Comparison of ENCODE assay signal across 13 cellular contexts in the genomic region with DNA sequence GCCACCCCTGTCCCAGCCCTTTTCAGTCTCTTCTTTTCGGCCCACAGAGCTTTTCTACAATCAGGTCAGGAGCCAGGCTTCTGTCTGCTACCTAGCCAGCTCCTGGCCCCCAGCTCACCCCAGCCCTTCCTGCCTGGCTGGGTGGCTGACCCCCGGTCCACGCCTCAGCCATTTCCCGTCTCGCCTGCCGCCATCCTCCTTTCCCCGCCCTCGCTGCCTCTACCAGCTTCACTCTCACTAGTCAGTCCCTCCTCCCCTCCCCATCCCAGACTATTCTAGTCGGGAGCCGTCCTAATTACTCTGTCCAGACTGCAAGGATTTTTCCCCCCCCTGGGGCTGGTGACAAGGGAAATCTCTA. TPM values are rescaled to one million over a fixed set of nuclear protein-coding genes. Genes with fewer than 3 reads are reported as not detected.
A peak's percentile ranks its signal among the peaks of the same experiment; 100 is the strongest.
DNase-seq lines count a peak whose midpoint lies in the region; ATAC-seq, FAIRE-seq and TF ChIP-seq lines count a peak whose summit lies in the region.
"Had no signal": no experiment of that assay in that cellular context is flagged by ENCODE, and none has a peak within 500 bp of the region (broad histone marks: within the 10 kb centered on the region; RNA-seq: fewer than 3 reads in every experiment).

No MANE protein-coding gene starts in this region.

- H3K27ac ChIP-seq in A673 (ENCODE audit: low read depth, low read length, poor library complexity, severe bottlenecking): no peak overlapping the region
- H3K27ac ChIP-seq in GM23248: no peak overlapping the region
- H3K27ac ChIP-seq in H1 (ENCODE audit: low read depth, low read length): no peak overlapping the region

- H4K20me1 ChIP-seq in GM23248 (ENCODE audit: insufficient read depth) (no peaks in the 10 kb centered on the region), H1 (replicated peaks in 1 of 2; ENCODE audit: control insufficient read depth in 1 of 2, insufficient read depth in 2 of 2, low read length in 2 of 2) (peaks cover 4 to 9% of the 10 kb centered on the region in 2 experiments)

- no peak overlapping the region for H3K56ac ChIP-seq in H1 (replicated peaks; ENCODE audit: insufficient read length, low read depth, low read length)

- H2BK5ac ChIP-seq in H1 (ENCODE audit: low read depth, low read length): no peak overlapping the region

- H4K8ac ChIP-seq in H1 (ENCODE audit: extremely low read depth, insufficient read depth, low read length): no peak overlapping the region

- H3K27me3 Mint-ChIP-seq in naive thymus-derived CD8-positive, alpha-beta T cell: peaks cover 20 to 62% (median 40%) of the 10 kb centered on the region in 5 donors

- H3K23ac ChIP-seq in H1 (ENCODE audit: insufficient read length): no peak overlapping the region

- H3K79me1 ChIP-seq in H1 (ENCODE audit: low read depth, low read length): no peaks in the 10 kb centered on the region

- CTCF ChIA-PET in A673 (lab: Charles Lee) (interaction anchor here (1.5 kb wide), 1 partner anchor 30 kb away, joined by 5 read pairs; no protein-coding TSS in a partner anchor), H1 (lab: Charles Lee; ENCODE audit: partially characterized antibody) (interaction anchor here (0.6 to 11.2 kb wide), 14 partner anchors 8 to 278 kb away, joined by 3 to 178 read pairs (median 10); a partner anchor contains a TSS)

- peaks cover 0 to 2% (median 0%) of the 10 kb centered on the region in 9 donors for H3K9me3 Mint-ChIP-seq in naive thymus-derived CD8-positive, alpha-beta T cell

- intact Hi-C loops in A673 (cut with micrococcal nuclease; ENCODE audit: unreplicated experiment): no loop called here

- H2BK15ac ChIP-seq in H1 (ENCODE audit: low read length): no peak overlapping the region

- TF ChIP-seq RAD21 in H1 (IDR thresholded peaks at IDR 0.05 in 1 of 2, conservative IDR thresholded peaks at IDR 0.05 in 1 of 2; ENCODE audit: low read depth in 2 of 2, low read length in 2 of 2): no peak

- H3K9ac ChIP-seq in GM23248: no peak overlapping the region
- no peak overlapping the region; a peak in 1 of 7 replicates for H3K9ac ChIP-seq in H1 (replicated peaks in 1 of 4; ENCODE audit: extremely low read depth in 1 of 4, low read depth in 3 of 4, low read length in 3 of 4)

- peak overlapping the region; percentile 10 for H3K4me3 ChIP-seq in A673 (ENCODE audit: low read depth, low read length, poor library complexity, severe bottlenecking)
- 0 out of 2 replicates have a peak overlapping the region, but pooled peaks have one; percentile 11 for H3K4me3 ChIP-seq in GM23248
- H3K4me3 ChIP-seq in H1 (ENCODE audit: extremely low read depth in 1 of 4, insufficient read depth in 2 of 4, low read depth in 3 of 4, low read length in 4 of 4): peak overlapping the region; percentile 13 to 54 (median 40); a peak in 7 of 8 replicates

- H2AK5ac ChIP-seq in H1 (ENCODE audit: low read depth, low read length): no peak overlapping the region

- H2BK20ac ChIP-seq in H1 (ENCODE audit: low read length): no peak overlapping the region

- POLR2A ChIA-PET in A673 (lab: Charles Lee; ENCODE audit: low non-redundant PET): no interaction called here
- POLR2A ChIA-PET in H1 (lab: Charles Lee; ENCODE audit: partially characterized antibody): interaction anchor here (1.1 to 6.4 kb wide), 10 partner anchors 10 to 37 kb away, joined by 3 to 66 read pairs (median 7); a partner anchor contains a TSS
- POLR2A ChIA-PET in naive thymus-derived CD8-positive, alpha-beta T cell (lab: Charles Lee): interaction anchor here (1.1 to 5.2 kb wide), 6 partner anchors 11 to 95 kb away, joined by 3 to 27 read pairs (median 6); a partner anchor contains a TSS

- H3F3A ChIP-seq in GM23248 (ENCODE audit: insufficient read depth): peaks cover 16% of the 10 kb centered on the region; the same call in 1 of the 2 replicates

- peaks cover 0 to 33% (median 4%) of the 10 kb centered on the region in 3 donors for H3K36me3 Mint-ChIP-seq in naive thymus-derived CD8-positive, alpha-beta T cell

- H2BK120ac ChIP-seq in H1 (replicated peaks; ENCODE audit: low read depth, low read length): no peak overlapping the region

- no peak overlapping the region for H4K5ac ChIP-seq in H1 (ENCODE audit: insufficient read length, low read depth, low read length)

- no peaks in the 10 kb centered on the region for H3K9me3 ChIP-seq in A673 (ENCODE audit: low read depth, low read length, poor library complexity, severe bottlenecking)
- H3K9me3 ChIP-seq in GM23248 (ENCODE audit: low read depth): no peaks in the 10 kb centered on the region
- no peaks in the 10 kb centered on the region; a peak in 1 of 4 replicates for H3K9me3 ChIP-seq in H1 (ENCODE audit: insufficient read depth in 2 of 2, low read depth in 1 of 2, low read length in 1 of 2)

- H2BK12ac ChIP-seq in H1 (ENCODE audit: low read depth, low read length): no peak overlapping the region

- peaks cover 10% of the 10 kb centered on the region for H3K23me2 ChIP-seq in H1 (ENCODE audit: low read depth, low read length)

- peaks cover 20 to 57% (median 47%) of the 10 kb centered on the region in 4 donors for H3K4me1 Mint-ChIP-seq in naive thymus-derived CD8-positive, alpha-beta T cell

- H3K4me1 ChIP-seq in A673 (ENCODE audit: insufficient read depth, low read length, poor library complexity, severe bottlenecking): peaks cover 9% of the 10 kb centered on the region
- H3K4me1 ChIP-seq in GM23248 (ENCODE audit: insufficient read depth): peaks cover 14% of the 10 kb centered on the region; the same call in 1 of the 2 replicates
- H3K4me1 ChIP-seq in H1 (replicated peaks in 1 of 4; ENCODE audit: control insufficient read depth in 3 of 4, insufficient read depth in 4 of 4, low read length in 3 of 4): peaks cover 0 to 43% (median 18%) of the 10 kb centered on the region in 4 experiments; a peak in 6 of 7 replicates

- H3K79me2 ChIP-seq in GM23248 (ENCODE audit: insufficient read depth): no peaks in the 10 kb centered on the region
- no peaks in the 10 kb centered on the region for H3K79me2 ChIP-seq in H1 (ENCODE audit: control insufficient read depth in 1 of 2, insufficient read depth in 2 of 2, low read length in 2 of 2)

- no peak for TF ChIP-seq POLR2A in H1 (IDR thresholded peaks at IDR 0.05; ENCODE audit: control extremely low read depth in 1 of 2, low read depth in 2 of 2, low read length in 2 of 2)

- DNase-seq in A673 (ENCODE audit: low spot score) (no peak), GM23248 (no peak), H1 (ENCODE audit: low read depth in 1 of 2, low spot score in 2 of 2) (peak in 1 of 2 experiments; percentile 61), epidermal melanocyte (ENCODE audit: insufficient read length, low spot score) (no peak), HK-2 (ENCODE audit: unreplicated experiment) (no peak)
- no peak for DNase-seq in naive thymus-derived CD8-positive, alpha-beta T cell
- no peak for DNase-seq in activated CD4-positive, CD25-positive, alpha-beta regulatory T cell treated with anti-CD3 and anti-CD28 coated beads, Interleukin-2, amount 50 U/mL, for 72 hours
- DNase-seq: activated naive CD4-positive, alpha-beta T cell treated with anti-CD3 and anti-CD28 coated beads, Interleukin-2, amount 50 U/mL, for 16 hours; erythroblast; midbrain; stimulated activated CD4-positive, alpha-beta T cell treated with anti-CD3 and anti-CD28 coated beads, Interleukin-4, amount 100 ng/mL, for 24 hours had no signal

- FAIRE-seq in H1 (lab: Jason Lieb, UNC): no peak
- FAIRE-seq: HTR-8/SVneo had no signal

- H3K27ac Mint-ChIP-seq in naive thymus-derived CD8-positive, alpha-beta T cell: peak overlapping the region in 2 of 10 donors; percentile 25 to 47

- no peak for TF ChIP-seq CTCF in A673 (conservative IDR thresholded peaks at IDR 0.05; ENCODE audit: low read depth, low read length)
- TF ChIP-seq CTCF in H1 (IDR thresholded peaks at IDR 0.05; ENCODE audit: control extremely low read depth in 1 of 3, insufficient read depth in 1 of 3, low read depth in 1 of 3, low read length in 3 of 3): no peak

- H3K36me3 ChIP-seq in A673 (ENCODE audit: insufficient read depth, low read length, poor library complexity, severe bottlenecking): peaks cover 5% of the 10 kb centered on the region
- peaks cover 3% of the 10 kb centered on the region; the same call in 1 of the 2 replicates for H3K36me3 ChIP-seq in GM23248 (ENCODE audit: low read depth)
- H3K36me3 ChIP-seq in H1 (ENCODE audit: control insufficient read depth in 2 of 4, insufficient read depth in 4 of 4, low read length in 3 of 4): peaks cover 2 to 10% (median 4%) of the 10 kb centered on the region in 4 experiments; a peak in 4 of 8 replicates

- H2AFZ ChIP-seq in GM23248 (no peak overlapping the region), H1 (ENCODE audit: low read length) (no peak overlapping the region)

- BruUV-seq in A673 (replicated peaks; lab: Mats Ljungman, UMichigan): no TSS peak

- no peak overlapping the region for H3K4ac ChIP-seq in H1 (replicated peaks; ENCODE audit: insufficient read length, low read depth, low read length)

- no peaks in the 10 kb centered on the region for H3K9me2 ChIP-seq in GM23248 (ENCODE audit: insufficient read depth)

- H3K4me2 ChIP-seq in GM23248 (ENCODE audit: unreplicated experiment): peak overlapping the region; percentile 37
- H3K4me2 ChIP-seq in H1 (ENCODE audit: insufficient read depth in 1 of 2, low read depth in 2 of 2, low read length in 2 of 2): peak overlapping the region; percentile 71 to 89

- no peak overlapping the region for H3K14ac ChIP-seq in H1 (ENCODE audit: insufficient read length)

- H3K27me3 ChIP-seq in A673 (replicated peaks; ENCODE audit: insufficient read depth, low read depth, low read length, poor library complexity): peaks cover 67% of the 10 kb centered on the region
- H3K27me3 ChIP-seq in GM23248 (replicated peaks; ENCODE audit: insufficient read depth): peaks cover 19% of the 10 kb centered on the region
- H3K27me3 ChIP-seq in H1 (replicated peaks in 1 of 4; ENCODE audit: control insufficient read depth in 3 of 4, extremely low read depth in 1 of 4, insufficient read depth in 3 of 4, low read length in 3 of 4): peaks cover 51 to 67% (median 66%) of the 10 kb centered on the region in 4 experiments

- ATAC-seq in naive thymus-derived CD8-positive, alpha-beta T cell: no peak
- no peak for ATAC-seq in HG03469 (IDR thresholded peaks at IDR 0.05; ENCODE audit: unreplicated experiment)

- H4K91ac ChIP-seq in H1 (replicated peaks; ENCODE audit: insufficient read length, low read length): no peak overlapping the region

- TF ChIP-seq EP300 in H1 (IDR thresholded peaks at IDR 0.05; ENCODE audit: borderline replicate concordance in 1 of 2, low read depth in 2 of 2, low read length in 2 of 2): no peak

- no peak overlapping the region for H3K18ac ChIP-seq in H1 (ENCODE audit: extremely low read depth, low read length)

- WGBS in GM23248 (ENCODE audit: low coverage in 1 of 2, low lambda C conversion rate in 2 of 2, missing lambda C conversion rate in 2 of 2), 2 experiments: 10 to 11% methylated on average over 8 to 10 of the region's 10 CpGs
- 20% methylated on average over 10 of the region's 10 CpGs; no CpG with 5 or more reads in 1 of the 2 experiments for WGBS in H1 (ENCODE audit: extremely low coverage in 1 of 2, insufficient coverage in 1 of 2, insufficient read length in 1 of 2, insufficient replicate concordance in 2 of 2, low coverage in 1 of 2, low lambda C conversion rate in 2 of 2, missing lambda C conversion rate in 1 of 2), 2 experiments

- in situ Hi-C loops in GM23248 (cut with MboI): loop anchor here (10.0 kb wide), 1 partner anchor 141 kb away; no protein-coding TSS in a partner anchor

- peak overlapping the region in 9 of 10 donors; percentile 6 to 51 (median 36) for H3K4me3 Mint-ChIP-seq in naive thymus-derived CD8-positive, alpha-beta T cell

RNA-seq across cellular contexts. Expression of a gene that starts 0.9 kb away (rescaled TPM):
- total RNA-seq in A673 (2021): 0.22 and 0.39 TPM in 2 replicates
- not detected in 2 replicates for total RNA-seq in GM23248 (2014; rRNA removed; shearing (Covaris generic))
- polyA plus RNA-seq in GM23248 (2016; fragmentation: Nextera tagmentation; extraction: Ambion mirVana) (not detected in 2 replicates), H1 (2011; rRNA removed) (0.03 and 0.09 TPM in 2 replicates)
- 0.11 and 0.13 TPM in 2 replicates for total RNA-seq in H1 (2021; fragmentation: NEBNext Ultra II Directional; extraction: Animal tissue kit (Norgen Biotek cat#: 25700))
- 0.03 TPM for polyA plus RNA-seq in H1 (2011; cell fraction: cytosol; rRNA removed)
- 0.16 TPM for polyA plus RNA-seq in H1 (2011; cell fraction: nucleus; rRNA removed)
- 0.04 to 0.09 TPM (median 0.05 TPM) in 4 replicates for polyA plus RNA-seq in H1 (2012, experiment 1 of 2)
- not detected for polyA plus RNA-seq in H1 (2012, experiment 2 of 2)
- polyA plus RNA-seq in H1 (2013, experiment 1 of 2): 0.04 TPM
- polyA plus RNA-seq in H1 (2013, experiment 2 of 2): 0.06 TPM
- not detected in 2 replicates for polyA minus RNA-seq in H1 (2011; rRNA and poly(A)+ RNA removed)
- polyA minus RNA-seq in H1 (2011; cell fraction: cytosol; rRNA and poly(A)+ RNA removed): not detected
- not detected for polyA minus RNA-seq in H1 (2011; cell fraction: nucleus; rRNA and poly(A)+ RNA removed)
- total RNA-seq in naive thymus-derived CD8-positive, alpha-beta T cell: under 1 TPM; 0.27 to 0.47 TPM
- polyA plus RNA-seq in naive thymus-derived CD8-positive, alpha-beta T cell: not detected

RNA-seq across cellular contexts. Expression of a gene that starts 16.9 kb away (rescaled TPM):
- total RNA-seq in A673 (2021): 47.2 and 55.7 TPM in 2 replicates
- 22.0 and 62.9 TPM in 2 replicates for total RNA-seq in GM23248 (2014; rRNA removed; shearing (Covaris generic))
- polyA plus RNA-seq in GM23248 (2016; fragmentation: Nextera tagmentation; extraction: Ambion mirVana) (28.2 and 31.6 TPM in 2 replicates), H1 (2011; rRNA removed) (36.6 and 54.6 TPM in 2 replicates)
- 47.7 and 49.6 TPM in 2 replicates for total RNA-seq in H1 (2021; fragmentation: NEBNext Ultra II Directional; extraction: Animal tissue kit (Norgen Biotek cat#: 25700))
- polyA plus RNA-seq in H1 (2011; cell fraction: cytosol; rRNA removed): 42.5 TPM
- polyA plus RNA-seq in H1 (2011; cell fraction: nucleus; rRNA removed): 180 TPM
- 30.8 to 52.0 TPM (median 47.4 TPM) in 4 replicates for polyA plus RNA-seq in H1 (2012, experiment 1 of 2)
- 37.8 TPM for polyA plus RNA-seq in H1 (2012, experiment 2 of 2)
- polyA plus RNA-seq in H1 (2013, experiment 1 of 2): 30.1 TPM
- polyA plus RNA-seq in H1 (2013, experiment 2 of 2): 33.4 TPM
- 99.6 and 107 TPM in 2 replicates for polyA minus RNA-seq in H1 (2011; rRNA and poly(A)+ RNA removed)
- polyA minus RNA-seq in H1 (2011; cell fraction: cytosol; rRNA and poly(A)+ RNA removed): 35.4 TPM
- polyA minus RNA-seq in H1 (2011; cell fraction: nucleus; rRNA and poly(A)+ RNA removed): 78.7 TPM
- total RNA-seq in naive thymus-derived CD8-positive, alpha-beta T cell: 100 to 1,000 TPM; 253 to 270 TPM
- polyA plus RNA-seq in naive thymus-derived CD8-positive, alpha-beta T cell: 10 to 100 TPM; 34.0 to 45.8 (median 34.6) TPM

RNA-seq across cellular contexts. Expression of a gene that starts 23.9 kb away (rescaled TPM):
- total RNA-seq in A673 (2021): 1.3 and 1.6 TPM in 2 replicates
- 0.86 and 1.1 TPM in 2 replicates for total RNA-seq in GM23248 (2014; rRNA removed; shearing (Covaris generic))
- polyA plus RNA-seq in GM23248 (2016; fragmentation: Nextera tagmentation; extraction: Ambion mirVana) (0.63 and 0.65 TPM in 2 replicates), H1 (2011; rRNA removed) (8.1 and 9.4 TPM in 2 replicates)
- total RNA-seq in H1 (2021; fragmentation: NEBNext Ultra II Directional; extraction: Animal tissue kit (Norgen Biotek cat#: 25700)): 7.0 and 7.5 TPM in 2 replicates
- 8.9 TPM for polyA plus RNA-seq in H1 (2011; cell fraction: cytosol; rRNA removed)
- polyA plus RNA-seq in H1 (2011; cell fraction: nucleus; rRNA removed): 8.4 TPM
- polyA plus RNA-seq in H1 (2012, experiment 1 of 2): 6.8 to 8.2 TPM (median 7.4 TPM) in 4 replicates
- polyA plus RNA-seq in H1 (2012, experiment 2 of 2): 6.5 TPM
- 4.7 TPM for polyA plus RNA-seq in H1 (2013, experiment 1 of 2)
- 4.9 TPM for polyA plus RNA-seq in H1 (2013, experiment 2 of 2)
- polyA minus RNA-seq in H1 (2011; rRNA and poly(A)+ RNA removed): 5.3 and 7.7 TPM in 2 replicates
- 3.9 TPM for polyA minus RNA-seq in H1 (2011; cell fraction: cytosol; rRNA and poly(A)+ RNA removed)
- 3.0 TPM for polyA minus RNA-seq in H1 (2011; cell fraction: nucleus; rRNA and poly(A)+ RNA removed)
- total RNA-seq in naive thymus-derived CD8-positive, alpha-beta T cell: 1 to 10 TPM; 3.6 to 4.3 TPM
- polyA plus RNA-seq in naive thymus-derived CD8-positive, alpha-beta T cell: 1 to 10 TPM; 3.0 to 3.6 (median 3.4) TPM

RNA-seq across cellular contexts. Expression of a gene that starts 33.1 kb away (rescaled TPM):
- total RNA-seq in A673 (2021): 121 and 138 TPM in 2 replicates
- 8.2 and 12.8 TPM in 2 replicates for total RNA-seq in GM23248 (2014; rRNA removed; shearing (Covaris generic))
- 8.6 and 10.3 TPM in 2 replicates for polyA plus RNA-seq in GM23248 (2016; fragmentation: Nextera tagmentation; extraction: Ambion mirVana)
- 86.3 and 92.3 TPM in 2 replicates for total RNA-seq in H1 (2021; fragmentation: NEBNext Ultra II Directional; extraction: Animal tissue kit (Norgen Biotek cat#: 25700))
- 9.1 and 15.7 TPM in 2 replicates for polyA plus RNA-seq in H1 (2011; rRNA removed)
- polyA plus RNA-seq in H1 (2011; cell fraction: cytosol; rRNA removed): 14.5 TPM
- polyA plus RNA-seq in H1 (2011; cell fraction: nucleus; rRNA removed): 56.4 TPM
- polyA plus RNA-seq in H1 (2012, experiment 1 of 2): 30.8 to 49.4 TPM (median 44.1 TPM) in 4 replicates
- polyA plus RNA-seq in H1 (2012, experiment 2 of 2): 16.1 TPM
- 18.0 TPM for polyA plus RNA-seq in H1 (2013, experiment 1 of 2)
- polyA plus RNA-seq in H1 (2013, experiment 2 of 2): 12.9 TPM
- polyA minus RNA-seq in H1 (2011; rRNA and poly(A)+ RNA removed): 34.4 and 39.4 TPM in 2 replicates
- 64.4 TPM for polyA minus RNA-seq in H1 (2011; cell fraction: cytosol; rRNA and poly(A)+ RNA removed)
- 44.7 TPM for polyA minus RNA-seq in H1 (2011; cell fraction: nucleus; rRNA and poly(A)+ RNA removed)
- total RNA-seq in naive thymus-derived CD8-positive, alpha-beta T cell: 100 to 1,000 TPM; 130 to 134 TPM
- 10 to 100 TPM in 2 of 3 donors, 1 to 10 TPM in 1; 1.5 to 28.5 (median 10.5) TPM for polyA plus RNA-seq in naive thymus-derived CD8-positive, alpha-beta T cell

RNA-seq across cellular contexts. Expression of a gene that starts 37.5 kb away (rescaled TPM):
- 3,473 and 3,645 TPM in 2 replicates for total RNA-seq in A673 (2021)
- 1,598 and 1,776 TPM in 2 replicates for total RNA-seq in GM23248 (2014; rRNA removed; shearing (Covaris generic))
- 1,195 and 1,237 TPM in 2 replicates for polyA plus RNA-seq in GM23248 (2016; fragmentation: Nextera tagmentation; extraction: Ambion mirVana)
- total RNA-seq in H1 (2021; fragmentation: NEBNext Ultra II Directional; extraction: Animal tissue kit (Norgen Biotek cat#: 25700)): 2,092 and 2,144 TPM in 2 replicates
- 5,662 and 6,837 TPM in 2 replicates for polyA plus RNA-seq in H1 (2011; rRNA removed)
- 4,812 TPM for polyA plus RNA-seq in H1 (2011; cell fraction: cytosol; rRNA removed)
- 2,873 TPM for polyA plus RNA-seq in H1 (2011; cell fraction: nucleus; rRNA removed)
- polyA plus RNA-seq in H1 (2012, experiment 1 of 2): 2,207 to 3,001 TPM (median 2,867 TPM) in 4 replicates
- 3,322 TPM for polyA plus RNA-seq in H1 (2012, experiment 2 of 2)
- polyA plus RNA-seq in H1 (2013, experiment 1 of 2): 1,861 TPM
- polyA plus RNA-seq in H1 (2013, experiment 2 of 2): 1,829 TPM
- polyA minus RNA-seq in H1 (2011; rRNA and poly(A)+ RNA removed): 5,078 and 5,287 TPM in 2 replicates
- polyA minus RNA-seq in H1 (2011; cell fraction: cytosol; rRNA and poly(A)+ RNA removed): 1,363 TPM
- 988 TPM for polyA minus RNA-seq in H1 (2011; cell fraction: nucleus; rRNA and poly(A)+ RNA removed)
- 100 to 1,000 TPM; 157 to 161 TPM for total RNA-seq in naive thymus-derived CD8-positive, alpha-beta T cell
- 100 to 1,000 TPM; 277 to 339 (median 333) TPM for polyA plus RNA-seq in naive thymus-derived CD8-positive, alpha-beta T cell
